In the genomic region with DNA sequence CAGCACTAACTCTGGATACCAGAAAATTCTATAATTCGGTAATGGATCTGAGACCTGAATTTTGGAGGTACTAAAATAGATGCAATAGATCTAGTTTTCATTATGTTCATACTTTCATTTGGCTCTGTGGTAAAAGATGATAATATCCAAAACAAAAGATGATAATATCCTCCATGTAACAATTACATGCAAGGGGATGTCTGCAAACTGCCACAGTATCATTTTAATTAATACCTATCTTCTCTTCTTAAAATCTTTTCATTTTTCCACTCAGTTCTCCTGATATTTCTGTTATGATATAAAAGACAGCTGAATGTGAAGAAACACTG, we compare ENCODE assay signal across 8 cellular contexts. TPM values are rescaled to one million over a fixed set of nuclear protein-coding genes. Genes with fewer than 3 reads are reported as not detected.
A peak's percentile ranks its signal among the peaks of the same experiment; 100 is the strongest.
DNase-seq lines count a peak whose midpoint lies in the region; ATAC-seq and TF ChIP-seq lines count a peak whose summit lies in the region.

No MANE protein-coding gene starts in this region.

- H3K4me1 Mint-ChIP-seq in activated CD4-positive, alpha-beta T cell treated with anti-CD3 and anti-CD28 coated beads, Interleukin-2, amount 10 ng/mL, durations not matched to agents 7 days and 5 days = peaks cover 52% of the 10 kb centered on the region
- H3K4me1 Mint-ChIP-seq in activated naive CD8-positive, alpha-beta T cell (ENCODE audit: low read depth) = peaks cover 59% of the 10 kb centered on the region

- POLR2A ChIA-PET in activated CD4-positive, alpha-beta T cell treated with anti-CD3 and anti-CD28 coated beads, Interleukin-2, amount 10 ng/mL, durations not matched to agents 7 days and 5 days (lab: Charles Lee) = interaction anchor here (1.0 to 1.1 kb wide), 2 partner anchors 65 to 274 kb away, joined by 3 to 6 read pairs; a partner anchor contains a TSS

- H3K4me3 ChIP-seq in kidney epithelial cell (ENCODE audit: low read depth, low read length) (peak overlapping the region; percentile 44), thoracic aorta (peak overlapping the region; percentile 72)

- peaks cover 16% of the 10 kb centered on the region for H3K9me3 Mint-ChIP-seq in activated CD4-positive, alpha-beta T cell treated with anti-CD3 and anti-CD28 coated beads, Interleukin-2, amount 10 ng/mL, durations not matched to agents 7 days and 5 days
- peaks cover 5% of the 10 kb centered on the region for H3K9me3 Mint-ChIP-seq in activated naive CD8-positive, alpha-beta T cell (ENCODE audit: low read depth)

- H3K4me1 ChIP-seq in thoracic aorta (ENCODE audit: control insufficient read depth in 1 of 2, low read depth in 2 of 2) = peaks cover 22 to 28% of the 10 kb centered on the region in 2 donors

- ATAC-seq in thoracic aorta (ENCODE audit: insufficient number of reproducible peaks, low FRiP score, low read depth) (no peak), HG03571 (IDR thresholded peaks at IDR 0.05; ENCODE audit: unreplicated experiment) (no peak)

- H3K36me3 Mint-ChIP-seq in activated CD4-positive, alpha-beta T cell treated with anti-CD3 and anti-CD28 coated beads, Interleukin-2, amount 10 ng/mL, durations not matched to agents 7 days and 5 days (ENCODE audit: low read depth) = peaks cover 65% of the 10 kb centered on the region
- H3K36me3 Mint-ChIP-seq in activated naive CD8-positive, alpha-beta T cell = peaks cover 9% of the 10 kb centered on the region

- peaks cover under 1% of the 10 kb centered on the region for H3K36me3 ChIP-seq in kidney epithelial cell (ENCODE audit: control insufficient read depth, insufficient read depth, low read length)
- peaks cover 7% of the 10 kb centered on the region for H3K36me3 ChIP-seq in thoracic aorta

- DNase-seq in activated CD4-positive, alpha-beta T cell treated with anti-CD3 and anti-CD28 coated beads, Interleukin-2, amount 10 ng/mL, durations not matched to agents 7 days and 5 days = no peak
- DNase-seq in activated CD4-positive, alpha-beta T cell treated with anti-CD3 and anti-CD28 coated beads for 48 hours = no peak
- DNase-seq in kidney epithelial cell (ENCODE audit: low read depth) = no peak
- no peak for DNase-seq in thoracic aorta (ENCODE audit: low spot score)
- DNase-seq in NK-92 treated with Interleukin-12 subunit alpha and Interleukin-12 subunit beta, amount 100 ng/mL, for 24 hours (lab: John Stamatoyannopoulos, UW) = no peak
- DNase-seq in NK-92 (lab: John Stamatoyannopoulos, UW; ENCODE audit: unreplicated experiment) = no peak

- H3K27me3 Mint-ChIP-seq in activated CD4-positive, alpha-beta T cell treated with anti-CD3 and anti-CD28 coated beads, Interleukin-2, amount 10 ng/mL, durations not matched to agents 7 days and 5 days = no peaks in the 10 kb centered on the region
- no peaks in the 10 kb centered on the region for H3K27me3 Mint-ChIP-seq in activated naive CD8-positive, alpha-beta T cell

- H3K27ac Mint-ChIP-seq in activated CD4-positive, alpha-beta T cell treated with anti-CD3 and anti-CD28 coated beads, Interleukin-2, amount 10 ng/mL, durations not matched to agents 7 days and 5 days = peak overlapping the region; percentile 100
- peak overlapping the region; percentile 100 for H3K27ac Mint-ChIP-seq in activated naive CD8-positive, alpha-beta T cell

- H3K4me3 Mint-ChIP-seq in activated CD4-positive, alpha-beta T cell treated with anti-CD3 and anti-CD28 coated beads, Interleukin-2, amount 10 ng/mL, durations not matched to agents 7 days and 5 days = peak overlapping the region; percentile 100
- peak overlapping the region; percentile 99 for H3K4me3 Mint-ChIP-seq in activated naive CD8-positive, alpha-beta T cell

- TF ChIP-seq CTCF in kidney epithelial cell (IDR thresholded peaks at IDR 0.05; ENCODE audit: insufficient read depth, low read length, poor library complexity, severe bottlenecking) = no peak
- no peak for TF ChIP-seq CTCF in thoracic aorta (IDR thresholded peaks at IDR 0.05)

- no peaks in the 10 kb centered on the region for H3K9me3 ChIP-seq in thoracic aorta

- H3K27ac ChIP-seq in thoracic aorta = peak overlapping the region; percentile 87 to 90

- no peaks in the 10 kb centered on the region for H3K27me3 ChIP-seq in kidney epithelial cell (ENCODE audit: control insufficient read depth, insufficient read depth, low read length)
- H3K27me3 ChIP-seq in thoracic aorta (replicated peaks; ENCODE audit: insufficient read depth) = no peaks in the 10 kb centered on the region

- CTCF ChIA-PET in activated CD4-positive, alpha-beta T cell treated with anti-CD3 and anti-CD28 coated beads, Interleukin-2, amount 10 ng/mL, durations not matched to agents 7 days and 5 days (lab: Charles Lee) = interaction anchor here (1.0 to 1.9 kb wide), 8 partner anchors 9 to 132 kb away, joined by 3 to 10 read pairs (median 4); a partner anchor contains a TSS

RNA-seq across cellular contexts. Expression of a gene that starts 15.6 kb away (rescaled TPM):
- total RNA-seq in activated CD4-positive, alpha-beta T cell treated with anti-CD3 and anti-CD28 coated beads, Interleukin-2, amount 10 ng/mL, durations not matched to agents 7 days and 5 days = 10 to 100 TPM; 33.7 to 34.3 TPM
- 11.8 and 17.5 TPM in 2 replicates for total RNA-seq in kidney epithelial cell
- total RNA-seq in thoracic aorta = 10 to 100 TPM; 22.9 to 24.5 TPM

RNA-seq across cellular contexts. Expression of a gene that starts 26.7 kb away (rescaled TPM):
- total RNA-seq in activated CD4-positive, alpha-beta T cell treated with anti-CD3 and anti-CD28 coated beads, Interleukin-2, amount 10 ng/mL, durations not matched to agents 7 days and 5 days = not detected
- total RNA-seq in kidney epithelial cell = not detected in 2 replicates
- not detected for total RNA-seq in thoracic aorta

RNA-seq across cellular contexts. Expression of a gene that starts 33.1 kb away (rescaled TPM):
- total RNA-seq in activated CD4-positive, alpha-beta T cell treated with anti-CD3 and anti-CD28 coated beads, Interleukin-2, amount 10 ng/mL, durations not matched to agents 7 days and 5 days = 10 to 100 TPM; 58.5 to 65.3 TPM
- total RNA-seq in kidney epithelial cell = 3.3 and 8.0 TPM in 2 replicates
- 10 to 100 TPM; 24.4 to 27.1 TPM for total RNA-seq in thoracic aorta
